ENCODE assay signal across 34 cellular contexts in the genomic region with DNA sequence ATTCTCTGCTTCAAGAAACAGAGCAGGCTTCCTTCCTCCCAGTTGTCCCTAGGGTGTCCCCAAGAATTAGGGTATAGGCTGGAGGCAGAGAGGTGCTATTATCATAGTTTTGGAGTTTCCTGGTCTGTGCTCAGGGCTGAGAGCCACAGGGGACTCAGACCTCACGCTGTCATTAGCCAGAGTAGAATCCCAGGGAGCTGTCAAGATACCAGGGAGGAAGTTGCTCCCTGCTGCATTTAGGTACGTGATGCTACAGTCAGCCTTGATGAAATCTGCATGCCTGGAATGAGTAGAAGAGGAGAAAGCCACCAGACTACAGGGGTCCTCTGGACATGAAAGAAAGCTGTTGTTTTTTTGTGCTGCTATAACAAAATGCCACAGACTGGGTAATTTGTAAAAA.
"Had no signal": no experiment of that assay in that cellular context is flagged by ENCODE, and none has a peak within 500 bp of the region (broad histone marks: within the 10 kb centered on the region; RNA-seq: fewer than 3 reads in every experiment).

No MANE protein-coding gene starts in this region.

- H3K36me3 ChIP-seq: ascending aorta, breast epithelium, esophagus muscularis mucosa, gastrocnemius medialis, heart left ventricle, WERI-Rb-1 had no signal

- H3K9me3 ChIP-seq: ascending aorta, breast epithelium, esophagus muscularis mucosa, gastrocnemius medialis, heart left ventricle had no signal

- H3K27ac ChIP-seq: ascending aorta, breast epithelium, esophagus muscularis mucosa, foreskin keratinocyte, gastrocnemius medialis, heart left ventricle, WERI-Rb-1 had no signal

- H3K36me3 Mint-ChIP-seq: activated CD4-positive, alpha-beta memory T cell treated with anti-CD3 and anti-CD28 coated beads for 36 hours; activated CD8-positive, alpha-beta memory T cell treated with anti-CD3 and anti-CD28 coated beads, Interleukin-2, amount 10 ng/mL, durations not matched to agents 7 days and 5 days; activated naive CD4-positive, alpha-beta T cell treated with anti-CD3 and anti-CD28 coated beads, Interleukin-2, amount 10 ng/mL, durations not matched to agents 7 days and 5 days; activated naive CD4-positive, alpha-beta T cell treated with anti-CD3 and anti-CD28 coated beads, Interleukin-2, amount 50 U/mL, for 72 hours; activated naive CD8-positive, alpha-beta T cell treated with anti-CD3 and anti-CD28 coated beads, Interleukin-2, amount 10 ng/mL, durations not matched to agents 7 days and 5 days; brain had no signal

- H3K9me3 Mint-ChIP-seq: activated CD4-positive, alpha-beta T cell treated with anti-CD3 and anti-CD28 coated beads, Interleukin-2, amount 10 ng/mL, durations not matched to agents 24 days and 14 days; activated naive CD8-positive, alpha-beta T cell treated with anti-CD3 and anti-CD28 coated beads, Interleukin-2, amount 10 ng/mL, durations not matched to agents 7 days and 5 days; activated T-helper 1 cell treated with anti-CD3 and anti-CD28 coated beads, Interleukin-12 subunit alpha, Interleukin-12 subunit beta, Interleukin-2, Interleukin-4 antibody, amounts not matched to agents 30 ng/mL and 10 ng/mL and 1 ng/mL, durations not matched to agents 14 hours and 24 hours and 36 hours; activated T-helper 2 cell treated with anti-CD3 and anti-CD28 coated beads, Interferon-gamma antibody, Interleukin-2, Interleukin-4, amounts not matched to agents 10 μg/mL and 5 μg/mL and 100 μg/mL, durations not matched to agents 14 hours and 24 hours and 36 hours; brain; T-helper 2 cell treated with Interferon-gamma antibody and Interleukin-4, amounts not matched to agents 5 μg/mL and 100 μg/mL, for 36 hours had no signal

- H3K4me3 Mint-ChIP-seq: activated CD4-positive, alpha-beta memory T cell treated with anti-CD3 and anti-CD28 coated beads for 36 hours; activated CD4-positive, alpha-beta T cell treated with anti-CD3 and anti-CD28 coated beads for 36 hours; activated CD4-positive, alpha-beta T cell treated with anti-CD3 and anti-CD28 coated beads, Interleukin-2, amount 10 ng/mL, durations not matched to agents 24 days and 14 days; activated CD8-positive, alpha-beta memory T cell treated with anti-CD3 and anti-CD28 coated beads, Interleukin-2, amount 10 ng/mL, durations not matched to agents 7 days and 5 days; activated CD8-positive, alpha-beta T cell treated with anti-CD3 and anti-CD28 coated beads, Interleukin-2, amount 10 ng/mL, durations not matched to agents 7 days and 5 days; activated naive CD4-positive, alpha-beta T cell treated with anti-CD3 and anti-CD28 coated beads, Interleukin-2, amount 10 ng/mL, durations not matched to agents 7 days and 5 days; activated naive CD8-positive, alpha-beta T cell treated with anti-CD3 and anti-CD28 coated beads, Interleukin-2, amount 10 ng/mL, durations not matched to agents 7 days and 5 days; activated T-helper 1 cell treated with anti-CD3 and anti-CD28 coated beads, Interleukin-12 subunit alpha, Interleukin-12 subunit beta, Interleukin-2, Interleukin-4 antibody, amounts not matched to agents 30 ng/mL and 10 ng/mL and 1 ng/mL, durations not matched to agents 14 hours and 24 hours and 36 hours; brain; effector memory CD8-positive, alpha-beta T cell; T-helper 17 cell; T-helper 2 cell treated with Interferon-gamma antibody and Interleukin-4, amounts not matched to agents 5 μg/mL and 100 μg/mL, for 36 hours had no signal

- H3K4me3 ChIP-seq: ascending aorta, breast epithelium, esophagus muscularis mucosa, gastrocnemius medialis, heart left ventricle had no signal

- H3K27me3 Mint-ChIP-seq: activated CD4-positive, alpha-beta memory T cell treated with anti-CD3 and anti-CD28 coated beads for 36 hours; activated CD4-positive, alpha-beta T cell treated with anti-CD3 and anti-CD28 coated beads for 36 hours; activated CD4-positive, alpha-beta T cell treated with anti-CD3 and anti-CD28 coated beads, Interleukin-2, amount 10 ng/mL, durations not matched to agents 24 days and 14 days; activated CD8-positive, alpha-beta memory T cell treated with anti-CD3 and anti-CD28 coated beads, Interleukin-2, amount 10 ng/mL, durations not matched to agents 7 days and 5 days; activated naive CD4-positive, alpha-beta T cell treated with anti-CD3 and anti-CD28 coated beads, Interleukin-2, amount 10 ng/mL, durations not matched to agents 7 days and 5 days; activated naive CD8-positive, alpha-beta T cell treated with anti-CD3 and anti-CD28 coated beads, Interleukin-2, amount 10 ng/mL, durations not matched to agents 7 days and 5 days; effector memory CD8-positive, alpha-beta T cell; T-helper 17 cell had no signal

- H3K4me1 Mint-ChIP-seq: activated CD4-positive, alpha-beta T cell treated with anti-CD3 and anti-CD28 coated beads for 36 hours; activated CD4-positive, alpha-beta T cell treated with anti-CD3 and anti-CD28 coated beads, Interleukin-2, amount 10 ng/mL, durations not matched to agents 24 days and 14 days; activated CD8-positive, alpha-beta memory T cell treated with anti-CD3 and anti-CD28 coated beads, Interleukin-2, amount 10 ng/mL, durations not matched to agents 7 days and 5 days; activated naive CD4-positive, alpha-beta T cell treated with anti-CD3 and anti-CD28 coated beads, Interleukin-2, amount 10 ng/mL, durations not matched to agents 7 days and 5 days; activated naive CD8-positive, alpha-beta T cell treated with anti-CD3 and anti-CD28 coated beads, Interleukin-2, amount 10 ng/mL, durations not matched to agents 7 days and 5 days; T-helper 17 cell had no signal

- ATAC-seq: activated CD4-positive, alpha-beta T cell treated with anti-CD3 and anti-CD28 coated beads for 36 hours; activated CD8-positive, alpha-beta memory T cell treated with anti-CD3 and anti-CD28 coated beads, Interleukin-2, amount 10 ng/mL, durations not matched to agents 7 days and 5 days; activated CD8-positive, alpha-beta T cell treated with anti-CD3 and anti-CD28 coated beads, Interleukin-2, amount 10 ng/mL, durations not matched to agents 7 days and 5 days; activated naive CD4-positive, alpha-beta T cell treated with anti-CD3 and anti-CD28 coated beads, Interleukin-2, amount 50 U/mL, for 72 hours; effector memory CD8-positive, alpha-beta T cell; foreskin keratinocyte; gastrocnemius medialis; heart left ventricle; T-helper 17 cell had no signal

- H3K27me3 ChIP-seq: ascending aorta, breast epithelium, esophagus muscularis mucosa, foreskin keratinocyte, gastrocnemius medialis, heart left ventricle had no signal

- H3K27ac Mint-ChIP-seq: activated CD4-positive, alpha-beta memory T cell treated with anti-CD3 and anti-CD28 coated beads for 36 hours; activated CD4-positive, alpha-beta T cell treated with anti-CD3 and anti-CD28 coated beads for 36 hours; activated CD4-positive, alpha-beta T cell treated with anti-CD3 and anti-CD28 coated beads, Interleukin-2, amount 10 ng/mL, durations not matched to agents 24 days and 14 days; activated CD8-positive, alpha-beta memory T cell treated with anti-CD3 and anti-CD28 coated beads, Interleukin-2, amount 10 ng/mL, durations not matched to agents 7 days and 5 days; activated CD8-positive, alpha-beta T cell treated with anti-CD3 and anti-CD28 coated beads, Interleukin-2, amount 10 ng/mL, durations not matched to agents 7 days and 5 days; activated naive CD4-positive, alpha-beta T cell treated with anti-CD3 and anti-CD28 coated beads, Interleukin-2, amount 10 ng/mL, durations not matched to agents 7 days and 5 days; activated naive CD4-positive, alpha-beta T cell treated with anti-CD3 and anti-CD28 coated beads, Interleukin-2, amount 50 U/mL, for 72 hours; activated naive CD8-positive, alpha-beta T cell treated with anti-CD3 and anti-CD28 coated beads, Interleukin-2, amount 10 ng/mL, durations not matched to agents 7 days and 5 days; activated T-helper 1 cell treated with anti-CD3 and anti-CD28 coated beads, Interleukin-12 subunit alpha, Interleukin-12 subunit beta, Interleukin-2, Interleukin-4 antibody, amounts not matched to agents 30 ng/mL and 10 ng/mL and 1 ng/mL, durations not matched to agents 14 hours and 24 hours and 36 hours; activated T-helper 2 cell treated with anti-CD3 and anti-CD28 coated beads, Interferon-gamma antibody, Interleukin-2, Interleukin-4, amounts not matched to agents 10 μg/mL and 5 μg/mL and 100 μg/mL, durations not matched to agents 14 hours and 24 hours and 36 hours; brain; effector memory CD8-positive, alpha-beta T cell; T-helper 17 cell; T-helper 2 cell treated with Interferon-gamma antibody and Interleukin-4, amounts not matched to agents 5 μg/mL and 100 μg/mL, for 36 hours had no signal

- DNase-seq: activated CD4-positive, alpha-beta memory T cell treated with anti-CD3 and anti-CD28 coated beads for 36 hours; activated CD4-positive, alpha-beta T cell treated with anti-CD3 and anti-CD28 coated beads for 36 hours; activated CD4-positive, alpha-beta T cell treated with anti-CD3 and anti-CD28 coated beads, Interleukin-2, amount 10 ng/mL, durations not matched to agents 24 days and 14 days; activated CD4-positive, CD25-positive, alpha-beta regulatory T cell; activated CD4-positive, CD25-positive, alpha-beta regulatory T cell treated with anti-CD3 and anti-CD28 coated beads, Interleukin-2, amount 50 U/mL, for 72 hours; activated CD8-positive, alpha-beta memory T cell treated with anti-CD3 and anti-CD28 coated beads, Interleukin-2, amount 10 ng/mL, durations not matched to agents 7 days and 5 days; activated CD8-positive, alpha-beta memory T cell treated with anti-CD3 and anti-CD28 coated beads, Interleukin-2, amount 50 U/mL, for 4 hours; activated CD8-positive, alpha-beta T cell treated with anti-CD3 and anti-CD28 coated beads, Interleukin-2, amount 10 ng/mL, durations not matched to agents 7 days and 5 days; activated gamma-delta T cell; activated naive CD4-positive, alpha-beta T cell; activated naive CD4-positive, alpha-beta T cell treated with anti-CD3 and anti-CD28 coated beads, Interleukin-2, amount 10 ng/mL, durations not matched to agents 7 days and 5 days; activated naive CD8-positive, alpha-beta T cell treated with anti-CD3 and anti-CD28 coated beads, Interleukin-2, amount 10 ng/mL, durations not matched to agents 7 days and 5 days; activated T-cell treated with anti-CD3 and anti-CD28 coated beads, Interleukin-2, amount 50 U/mL, for 1 hour; activated T-cell treated with anti-CD3 and anti-CD28 coated beads, Interleukin-2, amount 50 U/mL, for 48 hours; cortex of kidney; dermis blood vessel endothelial cell; effector CD4-positive, alpha-beta T cell; effector memory CD8-positive, alpha-beta T cell; erythroblast; foreskin keratinocyte; gastrocnemius medialis; glutamatergic neuron; heart left ventricle; T-helper 17 cell; T1000; WERI-Rb-1 had no signal

- H3K4me1 ChIP-seq: ascending aorta, breast epithelium, esophagus muscularis mucosa, foreskin keratinocyte, gastrocnemius medialis, heart left ventricle had no signal
